In the genomic region with DNA sequence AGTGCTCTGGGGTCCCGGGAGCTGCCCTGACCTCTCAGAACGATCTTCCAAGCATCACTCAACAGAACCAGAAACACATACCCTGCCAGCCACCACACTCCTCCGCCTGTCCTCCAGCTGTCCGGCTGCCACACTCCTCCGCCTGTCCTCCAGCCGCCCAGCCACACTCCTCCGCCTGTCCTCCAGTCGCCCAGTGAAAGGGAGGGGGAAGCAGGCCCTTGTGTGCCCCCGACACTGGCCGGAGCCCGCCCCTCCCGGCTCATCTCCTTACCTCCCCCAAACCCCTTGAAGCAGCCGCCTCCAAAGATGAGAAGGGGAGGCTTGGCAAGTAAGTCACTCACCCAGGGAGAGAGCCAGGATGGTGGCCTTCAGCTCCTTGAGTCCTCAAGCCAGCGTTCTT, we compare ENCODE assay signal across 20 cellular contexts. TPM values are rescaled to one million over a fixed set of nuclear protein-coding genes. Genes with fewer than 3 reads are reported as not detected.
A peak's percentile ranks its signal among the peaks of the same experiment; 100 is the strongest.
DNase-seq lines count a peak whose midpoint lies in the region; ATAC-seq and TF ChIP-seq lines count a peak whose summit lies in the region.
"Had no signal": no experiment of that assay in that cellular context is flagged by ENCODE, and none has a peak within 500 bp of the region (broad histone marks: within the 10 kb centered on the region; RNA-seq: fewer than 3 reads in every experiment).

No MANE protein-coding gene starts in this region.

- TF ChIP-seq POLR2A in erythroblast (IDR thresholded peaks at IDR 0.05; ENCODE audit: low read length) = no peak
- no peak for TF ChIP-seq POLR2A in esophagus muscularis mucosa (IDR thresholded peaks at IDR 0.05; ENCODE audit: low read depth)

- H3K27me3 ChIP-seq in mammary epithelial cell (ENCODE audit: insufficient read depth, low read length) (no peaks in the 10 kb centered on the region), mesenchymal stem cell (ENCODE audit: control insufficient read depth in 1 of 2, insufficient read depth in 1 of 2, low read length in 2 of 2) (no peaks in the 10 kb centered on the region), upper lobe of right lung (no peaks in the 10 kb centered on the region), esophagus muscularis mucosa (no peaks in the 10 kb centered on the region)
- H3K27me3 ChIP-seq: esophagus squamous epithelium, uterus had no signal

- intact Hi-C loops in MCF 10A (cut with micrococcal nuclease) = no loop called here
- intact Hi-C loops in mammary epithelial cell (cut with micrococcal nuclease) = no loop called here
- intact Hi-C loops in activated T-helper 2 cell treated with anti-CD3 and anti-CD28 coated beads, Interferon-gamma antibody, Interleukin-2, Interleukin-4, amounts not matched to agents 10 μg/mL and 5 μg/mL and 100 μg/mL, durations not matched to agents 14 hours and 24 hours and 36 hours (cut with micrococcal nuclease) = no loop called here
- intact Hi-C loops in upper lobe of right lung (cut with DNase I) = no loop called here
- intact Hi-C loops in esophagus muscularis mucosa (cut with DNase I) = no loop called here

- no peak overlapping the region for H2BK12ac ChIP-seq in mesenchymal stem cell (ENCODE audit: low read length in 2 of 2)

- ATAC-seq in upper lobe of right lung (no peak), HG03159 (IDR thresholded peaks at IDR 0.05; ENCODE audit: unreplicated experiment) (no peak)
- ATAC-seq: SK-N-SH treated with all-trans-retinoic acid at 6 μM for 48 hours had no signal

- no peaks in the 10 kb centered on the region for H3K27me3 Mint-ChIP-seq in MCF 10A (ENCODE audit: insufficient read depth, unreplicated experiment)
- H3K27me3 Mint-ChIP-seq in activated T-helper 2 cell treated with anti-CD3 and anti-CD28 coated beads, Interferon-gamma antibody, Interleukin-2, Interleukin-4, amounts not matched to agents 10 μg/mL and 5 μg/mL and 100 μg/mL, durations not matched to agents 14 hours and 24 hours and 36 hours (ENCODE audit: low read depth) = no peaks in the 10 kb centered on the region

- H3K9me3 ChIP-seq in mammary epithelial cell (replicated peaks; ENCODE audit: insufficient read depth, low read length) (no peaks in the 10 kb centered on the region), mesenchymal stem cell (ENCODE audit: control insufficient read depth, low read length) (no peaks in the 10 kb centered on the region), upper lobe of right lung (no peaks in the 10 kb centered on the region), esophagus muscularis mucosa (no peaks in the 10 kb centered on the region)
- H3K9me3 ChIP-seq: esophagus squamous epithelium, uterus had no signal

- H3K36me3 Mint-ChIP-seq in MCF 10A (ENCODE audit: insufficient read depth, unreplicated experiment) = peaks cover 18% of the 10 kb centered on the region
- H3K36me3 Mint-ChIP-seq in activated T-helper 2 cell treated with anti-CD3 and anti-CD28 coated beads, Interferon-gamma antibody, Interleukin-2, Interleukin-4, amounts not matched to agents 10 μg/mL and 5 μg/mL and 100 μg/mL, durations not matched to agents 14 hours and 24 hours and 36 hours (ENCODE audit: low read depth) = peaks cover 30% of the 10 kb centered on the region

- H3K4me3 ChIP-seq in mammary epithelial cell (replicated peaks in 1 of 3; ENCODE audit: insufficient read depth in 1 of 3, low read depth in 2 of 3, low read length in 3 of 3) (no peak overlapping the region), mesenchymal stem cell (ENCODE audit: insufficient read depth in 1 of 2, low read depth in 1 of 2, low read length in 2 of 2) (no peak overlapping the region), upper lobe of right lung (no peak overlapping the region), esophagus muscularis mucosa (no peak overlapping the region)
- H3K4me3 ChIP-seq: coronary artery, esophagus squamous epithelium, GM23248, uterus had no signal

- POLR2A ChIA-PET in MCF 10A (lab: Yijun Ruan, JAX) = no interaction called here

- BruUV-seq in MCF 10A (replicated peaks; lab: Mats Ljungman, UMichigan) (no TSS peak), mammary epithelial cell (replicated peaks; lab: Mats Ljungman, UMichigan) (no TSS peak)

- H2BK15ac ChIP-seq in mesenchymal stem cell (ENCODE audit: low read depth, poor library complexity, severe bottlenecking) = no peak overlapping the region

- peak overlapping the region; percentile 25 for H3K27ac Mint-ChIP-seq in MCF 10A (ENCODE audit: low read depth, unreplicated experiment)
- H3K27ac Mint-ChIP-seq in activated T-helper 2 cell treated with anti-CD3 and anti-CD28 coated beads, Interferon-gamma antibody, Interleukin-2, Interleukin-4, amounts not matched to agents 10 μg/mL and 5 μg/mL and 100 μg/mL, durations not matched to agents 14 hours and 24 hours and 36 hours = peak overlapping the region; percentile 28

- H3K9ac ChIP-seq in mammary epithelial cell (ENCODE audit: insufficient read depth, low read length) = no peak overlapping the region
- no peak overlapping the region for H3K9ac ChIP-seq in mesenchymal stem cell (ENCODE audit: low read length)
- H3K9ac ChIP-seq: GM23248 had no signal

- H3K79me1 ChIP-seq in mesenchymal stem cell (replicated peaks; ENCODE audit: low read length, poor library complexity, severe bottlenecking) = peaks cover 43% of the 10 kb centered on the region

- peaks cover 99% of the 10 kb centered on the region for H3K79me2 ChIP-seq in mammary epithelial cell (ENCODE audit: insufficient read depth, low read length)

- peaks cover 47% of the 10 kb centered on the region for H3K4me1 Mint-ChIP-seq in MCF 10A (ENCODE audit: insufficient read depth, unreplicated experiment)
- peaks cover 65% of the 10 kb centered on the region for H3K4me1 Mint-ChIP-seq in activated T-helper 2 cell treated with anti-CD3 and anti-CD28 coated beads, Interferon-gamma antibody, Interleukin-2, Interleukin-4, amounts not matched to agents 10 μg/mL and 5 μg/mL and 100 μg/mL, durations not matched to agents 14 hours and 24 hours and 36 hours (ENCODE audit: low read depth)

- H3K4me2 ChIP-seq in mammary epithelial cell (ENCODE audit: insufficient read depth, low read depth, low read length) (no peak overlapping the region), mesenchymal stem cell (ENCODE audit: low read length, poor library complexity, severe bottlenecking) (no peak overlapping the region)

- peak overlapping the region; percentile 27 for H4K91ac ChIP-seq in mesenchymal stem cell (ENCODE audit: low read length)

- no peak overlapping the region for H2AFZ ChIP-seq in mammary epithelial cell (ENCODE audit: low read depth, low read length)
- H2AFZ ChIP-seq in mesenchymal stem cell (ENCODE audit: low read depth, low read length) = no peak overlapping the region
- H2AFZ ChIP-seq: GM23248 had no signal

- no peak overlapping the region for H2AK5ac ChIP-seq in mesenchymal stem cell (ENCODE audit: low read length, severe bottlenecking)

- H3K23ac ChIP-seq in mesenchymal stem cell (ENCODE audit: low read length in 2 of 2) = no peak overlapping the region

- no peaks in the 10 kb centered on the region for H3K9me3 Mint-ChIP-seq in MCF 10A (ENCODE audit: unreplicated experiment)
- H3K9me3 Mint-ChIP-seq in activated T-helper 2 cell treated with anti-CD3 and anti-CD28 coated beads, Interferon-gamma antibody, Interleukin-2, Interleukin-4, amounts not matched to agents 10 μg/mL and 5 μg/mL and 100 μg/mL, durations not matched to agents 14 hours and 24 hours and 36 hours = no peaks in the 10 kb centered on the region
- H3K9me3 Mint-ChIP-seq: nephron had no signal

- H3K4me1 ChIP-seq in mammary epithelial cell (ENCODE audit: insufficient read depth, low read length) = peaks cover 25% of the 10 kb centered on the region
- peaks cover 13% of the 10 kb centered on the region for H3K4me1 ChIP-seq in mesenchymal stem cell (ENCODE audit: control insufficient read depth, insufficient read depth, low read depth, low read length)
- peaks cover 45% of the 10 kb centered on the region for H3K4me1 ChIP-seq in upper lobe of right lung
- H3K4me1 ChIP-seq in esophagus muscularis mucosa = peaks cover 42 to 89% (median 83%) of the 10 kb centered on the region in 4 donors

- in situ Hi-C loops in mammary epithelial cell (cut with MboI; ENCODE audit: low sequenced_read_pairs in 2 of 2) = no loop called here

- CTCF ChIA-PET in MCF 10A (lab: Yijun Ruan, JAX) (interaction anchor here (0.5 to 1.4 kb wide), 6 partner anchors 9 to 696 kb away, joined by 3 read pairs; no protein-coding TSS in a partner anchor), mammary epithelial cell (lab: Charles Lee; ENCODE audit: low non-redundant PET) (interaction anchor here (0.6 kb wide), 1 partner anchor 52 kb away, joined by 5 read pairs; no protein-coding TSS in a partner anchor)

- H3K4me3 Mint-ChIP-seq in MCF 10A (ENCODE audit: unreplicated experiment) = no peak overlapping the region
- H3K4me3 Mint-ChIP-seq in activated T-helper 2 cell treated with anti-CD3 and anti-CD28 coated beads, Interferon-gamma antibody, Interleukin-2, Interleukin-4, amounts not matched to agents 10 μg/mL and 5 μg/mL and 100 μg/mL, durations not matched to agents 14 hours and 24 hours and 36 hours (ENCODE audit: low read depth) = no peak overlapping the region

- peak overlapping the region; percentile 51 for H4K8ac ChIP-seq in mesenchymal stem cell (ENCODE audit: low read length)

- H2BK5ac ChIP-seq in mesenchymal stem cell (ENCODE audit: low read depth, low read length, poor library complexity, severe bottlenecking) = no peak overlapping the region

- H3K27ac ChIP-seq in mammary epithelial cell (ENCODE audit: insufficient read depth, low read depth, low read length) (no peak overlapping the region), mesenchymal stem cell (ENCODE audit: low read length, poor library complexity, severe bottlenecking) (no peak overlapping the region), upper lobe of right lung (no peak overlapping the region), esophagus muscularis mucosa (replicated peaks in 1 of 4) (no peak overlapping the region)
- H3K27ac ChIP-seq: coronary artery, GM23248, uterus had no signal

- H3K18ac ChIP-seq in mesenchymal stem cell (ENCODE audit: low read depth in 1 of 2, low read length in 2 of 2) = no peak overlapping the region

- TF ChIP-seq EP300 in esophagus muscularis mucosa (IDR thresholded peaks at IDR 0.05) = no peak

- DNase-seq in MCF 10A (ENCODE audit: unreplicated experiment) = no peak
- no peak for DNase-seq in mammary epithelial cell
- DNase-seq in activated T-helper 2 cell treated with anti-CD3 and anti-CD28 coated beads, Interferon-gamma antibody, Interleukin-2, Interleukin-4, amounts not matched to agents 10 μg/mL and 5 μg/mL and 100 μg/mL, durations not matched to agents 14 hours and 24 hours and 36 hours (ENCODE audit: low spot score) = no peak
- no peak for DNase-seq in mesenchymal stem cell
- peak; percentile 52 for DNase-seq in upper lobe of right lung
- DNase-seq in erythroblast (lab: John Stamatoyannopoulos, UW) = no peak
- DNase-seq in esophagus muscularis mucosa (ENCODE audit: extremely low spot score) = no peak
- DNase-seq: amniotic stem cell; DMS153; esophagus squamous epithelium; GM23248; left cardiac atrium; NCI-H1092; NCI-H2171; stimulated activated CD8-positive, alpha-beta memory T cell treated with anti-CD3 and anti-CD28 coated beads, Interleukin-4, amount 100 ng/mL, for 48 hours; uterus had no signal

- H3K14ac ChIP-seq in mesenchymal stem cell (ENCODE audit: low read length in 2 of 2) = no peak overlapping the region

- peaks cover 20% of the 10 kb centered on the region for H4K20me1 ChIP-seq in mammary epithelial cell (ENCODE audit: insufficient read depth, low read length)

- TF ChIP-seq CTCF in MCF 10A (IDR thresholded peaks at IDR 0.05; ENCODE audit: unreplicated experiment) (no peak), mammary epithelial cell (conservative IDR thresholded peaks at IDR 0.05 in 1 of 2, IDR thresholded peaks at IDR 0.05 in 1 of 2; ENCODE audit: extremely low read depth in 1 of 2, insufficient read depth in 1 of 2, low read depth in 1 of 2, low read length in 2 of 2) (no peak), upper lobe of right lung (IDR thresholded peaks at IDR 0.05) (no peak), esophagus muscularis mucosa (IDR thresholded peaks at IDR 0.05) (no peak)

- no peak overlapping the region for H3K4ac ChIP-seq in mesenchymal stem cell (ENCODE audit: low read depth in 1 of 2, low read length in 2 of 2)

- H3K36me3 ChIP-seq in mammary epithelial cell (ENCODE audit: insufficient read depth, low read length) (peaks cover 4% of the 10 kb centered on the region), mesenchymal stem cell (ENCODE audit: control insufficient read depth in 1 of 2, insufficient read depth in 2 of 2, low read depth in 1 of 2, low read length in 2 of 2) (peaks cover 0 to 17% of the 10 kb centered on the region in 2 experiments), upper lobe of right lung (peaks cover 5% of the 10 kb centered on the region), esophagus muscularis mucosa (peaks cover 0 to 4% (median 0%) of the 10 kb centered on the region in 4 donors)
- H3K36me3 ChIP-seq: uterus had no signal

- dilution Hi-C loops in mammary epithelial cell (cut with HindIII; ENCODE audit: low sequenced_read_pairs) = loop anchor here (5.0 kb wide), 2 partner anchors 46 to 54 kb away; no protein-coding TSS in a partner anchor

- H2BK120ac ChIP-seq in mesenchymal stem cell (ENCODE audit: low read depth, low read length) = no peak overlapping the region

- 90% methylated on average over 6 of the region's 14 CpGs for WGBS in mammary epithelial cell (ENCODE audit: low coverage, missing lambda C conversion rate)
- WGBS in mesenchymal stem cell = 96% methylated on average over 14 of the region's 14 CpGs
- WGBS in esophagus muscularis mucosa = 88% methylated on average over 14 of the region's 14 CpGs

RNA-seq across cellular contexts. Expression of gene STK24, which starts 40.2 kb away (rescaled TPM):
- total RNA-seq in MCF 10A (2022) (200 and 215 TPM in 2 replicates), mammary epithelial cell (100 to 1,000 TPM; 114 to 189 TPM), upper lobe of right lung (94.6 TPM), esophagus muscularis mucosa (100 to 1,000 TPM in 2 of 4 donors, 10 to 100 TPM in 2; 61.9 to 108 (median 96.7) TPM)
- 77.9 TPM for polyA plus RNA-seq in mammary epithelial cell
- 128 TPM for polyA minus RNA-seq in mammary epithelial cell
- 119 and 127 TPM in 2 replicates for total RNA-seq in activated T-helper 2 cell treated with anti-CD3 and anti-CD28 coated beads, Interferon-gamma antibody, Interleukin-2, Interleukin-4, amounts not matched to agents 10 μg/mL and 5 μg/mL and 100 μg/mL, durations not matched to agents 14 hours and 24 hours and 36 hours
- polyA plus RNA-seq in mesenchymal stem cell (2013, experiment 1 of 2) = 136 TPM
- polyA plus RNA-seq in mesenchymal stem cell (2013, experiment 2 of 2) = 138 TPM
